9 cellular contexts compared by ENCODE assay signal in the genomic region with DNA sequence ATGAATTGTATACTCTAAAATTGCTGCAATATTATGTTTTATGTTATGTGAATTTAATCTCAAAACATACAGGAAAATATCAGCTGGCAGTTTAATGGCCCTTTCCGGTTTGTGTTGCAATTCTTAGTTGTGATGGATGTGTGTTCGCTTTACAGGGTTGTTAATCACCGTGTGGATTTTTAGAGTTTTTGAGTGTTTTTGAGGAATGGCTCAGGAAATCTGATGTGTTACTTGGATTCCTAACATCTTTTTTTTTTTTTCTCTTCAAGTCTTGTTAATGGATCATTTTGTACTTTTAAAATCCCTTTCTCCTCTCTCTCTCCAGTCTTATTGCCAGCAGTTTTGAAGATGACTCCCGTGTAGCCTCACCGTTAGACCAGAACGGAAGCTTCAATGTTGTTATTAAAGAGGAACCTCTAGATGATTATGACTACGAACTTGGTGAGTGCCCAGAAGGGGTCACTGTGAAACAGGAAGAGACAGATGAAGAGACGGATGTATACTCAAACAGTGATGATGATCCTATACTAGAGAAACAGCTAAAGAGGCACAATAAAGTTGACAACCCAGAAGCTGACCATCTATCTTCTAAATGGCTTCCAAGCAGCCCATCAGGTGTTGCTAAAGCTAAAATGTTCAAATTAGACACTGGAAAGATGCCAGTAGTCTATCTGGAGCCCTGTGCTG. TPM values are rescaled to one million over a fixed set of nuclear protein-coding genes. Genes with fewer than 3 reads are reported as not detected.
DNase-seq lines count a peak whose midpoint lies in the region; ATAC-seq and TF ChIP-seq lines count a peak whose summit lies in the region.
"Had no signal": no experiment of that assay in that cellular context is flagged by ENCODE, and none has a peak within 500 bp of the region (broad histone marks: within the 10 kb centered on the region; RNA-seq: fewer than 3 reads in every experiment).

No MANE protein-coding gene starts in this region.

- H3K36me3 ChIP-seq in spleen: peaks cover 0 to 39% (median 18%) of the 10 kb centered on the region in 6 donors
- H3K36me3 ChIP-seq: thoracic aorta had no signal

- no peak for TF ChIP-seq POLR2A in spleen (IDR thresholded peaks at IDR 0.05)

- peak; percentile 81 for ATAC-seq in GM21786 (IDR thresholded peaks at IDR 0.05; ENCODE audit: unreplicated experiment)

- no peaks in the 10 kb centered on the region for H3K9me3 ChIP-seq in spleen
- H3K9me3 ChIP-seq: thoracic aorta had no signal

- TF ChIP-seq CTCF in LNCaP clone FGC (IDR thresholded peaks at IDR 0.05; ENCODE audit: control insufficient read depth, extremely low read depth, insufficient read depth) (peak; percentile 45), spleen (IDR thresholded peaks at IDR 0.05 in 8 of 11, conservative IDR thresholded peaks at IDR 0.05 in 3 of 11) (peak in 10 of 11 experiments; percentile 4 to 47 (median 32))

- H3K27me3 ChIP-seq in spleen (replicated peaks in 1 of 7): no peaks in the 10 kb centered on the region

- DNase-seq in NCI-H1694 (lab: John Stamatoyannopoulos, UW): peak; percentile 7
- DNase-seq in NCI-H1694 treated with DMSO at 0.1 percent for 48 hours (lab: John Stamatoyannopoulos, UW): no peak
- DNase-seq in LNCaP clone FGC (ENCODE audit: low read depth): no peak
- DNase-seq in activated CD4-positive, alpha-beta T cell treated with anti-CD3 and anti-CD28 coated beads, Interleukin-2, amount 50 U/mL, for 4 hours: peak; percentile 19 to 37
- DNase-seq in fibroblast of the conjunctiva (ENCODE audit: low read depth): peak; percentile 27
- no peak for DNase-seq in spleen
- DNase-seq in NCI-H1048 (lab: John Stamatoyannopoulos, UW): no peak

- H3K4me1 ChIP-seq in spleen: peaks cover 7 to 70% (median 37%) of the 10 kb centered on the region in 6 donors

- 15 to 22% (median 17%) methylated on average over 8 of the region's 8 CpGs for WGBS in spleen, 5 donors

- H3K4me3 ChIP-seq in LNCaP clone FGC (ENCODE audit: low read depth, low read length): no peak overlapping the region
- H3K4me3 ChIP-seq in spleen: peak overlapping the region in 1 of 8 donors; percentile 15
- H3K4me3 ChIP-seq: thoracic aorta had no signal

- intact Hi-C loops in spleen (cut with DNase I; ENCODE audit: low total_unique reads): no loop called here

- peak overlapping the region; percentile 0 to 76 (median 62) for H3K27ac ChIP-seq in spleen
- H3K27ac ChIP-seq: thoracic aorta had no signal

RNA-seq across cellular contexts. Expression of a gene that starts 35.7 kb away (rescaled TPM):
- 10 to 100 TPM; 38.5 to 67.7 (median 54.8) TPM for total RNA-seq in spleen
- 1 to 10 TPM; 2.7 to 4.0 (median 3.2) TPM for polyA plus RNA-seq in spleen

Comparison
In these comparisons a context has a peak if more than half of its experiments do, and no peak if none do; other contexts are left out.
1. DNase-seq: peak in NCI-H1694 (single experiment), activated CD4-positive, alpha-beta T cell treated with anti-CD3 and anti-CD28 coated beads, Interleukin-2, amount 50 U/mL, for 4 hours (2 of 2) and fibroblast of the conjunctiva (single experiment); none in NCI-H1694 treated with DMSO at 0.1 percent for 48 hours (single experiment), LNCaP clone FGC (single experiment), spleen (single experiment) and NCI-H1048 (single experiment).